Comparison of ENCODE assay signal across 16 cellular contexts in genomic region chr4:174564529-174564928, GRCh38. TPM values are rescaled to one million over a fixed set of nuclear protein-coding genes. Genes with fewer than 3 reads are reported as not detected.
DNase-seq lines count a peak whose midpoint lies in the region; ATAC-seq, FAIRE-seq and TF ChIP-seq lines count a peak whose summit lies in the region.
"Had no signal": no experiment of that assay in that cellular context is flagged by ENCODE, and none has a peak within 500 bp of the region (broad histone marks: within the 10 kb centered on the region; RNA-seq: fewer than 3 reads in every experiment).

No MANE protein-coding gene starts in this region.

- peak; percentile 45 for ATAC-seq in GM18867 (IDR thresholded peaks at IDR 0.05; ENCODE audit: unreplicated experiment)
- ATAC-seq in HG03159 (IDR thresholded peaks at IDR 0.05; ENCODE audit: unreplicated experiment): peak; percentile 68
- no peak for ATAC-seq in HG03378 (IDR thresholded peaks at IDR 0.05; ENCODE audit: unreplicated experiment)
- no peak for ATAC-seq in activated CD8-positive, alpha-beta memory T cell treated with anti-CD3 and anti-CD28 coated beads, Interleukin-2, amount 10 ng/mL, durations not matched to agents 7 days and 5 days
- no peak for ATAC-seq in HG03469 (IDR thresholded peaks at IDR 0.05; ENCODE audit: unreplicated experiment)
- ATAC-seq: K562 had no signal

- no peak for TF ChIP-seq POLR2A in GM12891 (IDR thresholded peaks at IDR 0.05; ENCODE audit: low read depth, low read length)

- TF ChIP-seq CTCF in OCI-LY7 (conservative IDR thresholded peaks at IDR 0.05; ENCODE audit: low read length): no peak

- H3K36me3 Mint-ChIP-seq in activated CD8-positive, alpha-beta memory T cell treated with anti-CD3 and anti-CD28 coated beads, Interleukin-2, amount 10 ng/mL, durations not matched to agents 7 days and 5 days: no peaks in the 10 kb centered on the region
- H3K36me3 Mint-ChIP-seq: CD4-positive, CD25-positive, alpha-beta regulatory T cell had no signal

- no peaks in the 10 kb centered on the region for H3K9me3 ChIP-seq in OCI-LY7 (ENCODE audit: low read length)
- H3K9me3 ChIP-seq: BLaER1 treated with 17β-estradiol and CSF1 and Interleukin-3, amounts not matched to agents 10 nM and 100 nM had no signal

- H3K4me3 ChIP-seq in OCI-LY7 (ENCODE audit: low read depth, low read length, poor library complexity, severe bottlenecking): no peak overlapping the region
- H3K4me3 ChIP-seq: BLaER1 treated with 17β-estradiol and CSF1 and Interleukin-3, amounts not matched to agents 10 nM and 100 nM; K562 had no signal

- no peaks in the 10 kb centered on the region for H3K36me3 ChIP-seq in OCI-LY7 (ENCODE audit: insufficient read depth, low read length)
- H3K36me3 ChIP-seq: BLaER1 treated with 17β-estradiol and CSF1 and Interleukin-3, amounts not matched to agents 10 nM and 100 nM had no signal

- H3K4me1 ChIP-seq in OCI-LY7 (ENCODE audit: insufficient read depth, low read length, poor library complexity, severe bottlenecking): no peaks in the 10 kb centered on the region
- H3K4me1 ChIP-seq: BLaER1 treated with 17β-estradiol and CSF1 and Interleukin-3, amounts not matched to agents 10 nM and 100 nM had no signal

- no peaks in the 10 kb centered on the region for H3K79me2 ChIP-seq in OCI-LY7 (ENCODE audit: insufficient read depth, low read depth, low read length)

- no peaks in the 10 kb centered on the region for H3K4me1 Mint-ChIP-seq in activated CD8-positive, alpha-beta memory T cell treated with anti-CD3 and anti-CD28 coated beads, Interleukin-2, amount 10 ng/mL, durations not matched to agents 7 days and 5 days

- no peak overlapping the region for H3K27ac Mint-ChIP-seq in activated CD8-positive, alpha-beta memory T cell treated with anti-CD3 and anti-CD28 coated beads, Interleukin-2, amount 10 ng/mL, durations not matched to agents 7 days and 5 days
- H3K27ac Mint-ChIP-seq: CD4-positive, CD25-positive, alpha-beta regulatory T cell had no signal

- no TSS peak for BruUV-seq in OCI-LY7 (replicated peaks; lab: Mats Ljungman, UMichigan)

- no peak overlapping the region for H3K27ac ChIP-seq in OCI-LY7 (ENCODE audit: low read depth, low read length, poor library complexity, severe bottlenecking)
- H3K27ac ChIP-seq: BLaER1 treated with 17β-estradiol and CSF1 and Interleukin-3, amounts not matched to agents 10 nM and 100 nM had no signal

- no peaks in the 10 kb centered on the region for H3K9me3 Mint-ChIP-seq in activated CD8-positive, alpha-beta memory T cell treated with anti-CD3 and anti-CD28 coated beads, Interleukin-2, amount 10 ng/mL, durations not matched to agents 7 days and 5 days (ENCODE audit: low read depth)

- H3K4me2 ChIP-seq in OCI-LY7 (ENCODE audit: low read length): no peak overlapping the region
- H3K4me2 ChIP-seq: BLaER1 treated with 17β-estradiol and CSF1 and Interleukin-3, amounts not matched to agents 10 nM and 100 nM had no signal

- intact Hi-C loops in OCI-LY7 (cut with micrococcal nuclease; ENCODE audit: unreplicated experiment): no loop called here

- CTCF ChIA-PET in OCI-LY7 (lab: Charles Lee; ENCODE audit: unreplicated experiment): no interaction called here
- CTCF ChIA-PET in activated CD8-positive, alpha-beta memory T cell treated with anti-CD3 and anti-CD28 coated beads, Interleukin-2, amount 10 ng/mL, durations not matched to agents 7 days and 5 days (lab: Charles Lee): no interaction called here

- no peak overlapping the region for H2AFZ ChIP-seq in OCI-LY7 (ENCODE audit: low read length)

- DNase-seq in GM12891 (ENCODE audit: insufficient read length, low spot score) (no peak), OCI-LY7 (ENCODE audit: low spot score) (peak; percentile 21)
- DNase-seq in activated CD8-positive, alpha-beta memory T cell treated with anti-CD3 and anti-CD28 coated beads, Interleukin-2, amount 10 ng/mL, durations not matched to agents 7 days and 5 days: no peak
- DNase-seq: ACHN; CD4-positive, CD25-positive, alpha-beta regulatory T cell; DMS 273 treated with DMSO at 0.1 percent for 48 hours; GOT3; H9; Karpas-422 had no signal

- POLR2A ChIA-PET in OCI-LY7 (lab: Charles Lee): no interaction called here

- no peak overlapping the region for H3K4me3 Mint-ChIP-seq in activated CD8-positive, alpha-beta memory T cell treated with anti-CD3 and anti-CD28 coated beads, Interleukin-2, amount 10 ng/mL, durations not matched to agents 7 days and 5 days
- H3K4me3 Mint-ChIP-seq: CD4-positive, CD25-positive, alpha-beta regulatory T cell; H9 had no signal

- H4K20me1 ChIP-seq in OCI-LY7 (ENCODE audit: insufficient read depth, low read length): no peaks in the 10 kb centered on the region
- H4K20me1 ChIP-seq: BLaER1 treated with 17β-estradiol and CSF1 and Interleukin-3, amounts not matched to agents 10 nM and 100 nM had no signal

- no peaks in the 10 kb centered on the region for H3K27me3 Mint-ChIP-seq in activated CD8-positive, alpha-beta memory T cell treated with anti-CD3 and anti-CD28 coated beads, Interleukin-2, amount 10 ng/mL, durations not matched to agents 7 days and 5 days
- H3K27me3 Mint-ChIP-seq: CD4-positive, CD25-positive, alpha-beta regulatory T cell had no signal

- H3K9me2 ChIP-seq in OCI-LY7 (ENCODE audit: insufficient read depth, low read length): no peaks in the 10 kb centered on the region; the same call in 1 of the 2 replicates

- FAIRE-seq in GM12891 (lab: Jason Lieb, UNC): no peak
- FAIRE-seq: K562 had no signal

TF ChIP-seq in GM12891, 5 proteins besides CTCF, POLR2A, EP300 and RAD21:
- TF ChIP-seq SPI1 (IDR thresholded peaks at IDR 0.05; ENCODE audit: low read depth, low read length): peak; percentile 77
- TF ChIP-seq POU2F2 (IDR thresholded peaks at IDR 0.05; ENCODE audit: low read depth, low read length): no peak
- no peak for TF ChIP-seq POLR2AphosphoS5 (IDR thresholded peaks at IDR 0.05; ENCODE audit: low read depth, low read length)
- TF ChIP-seq PAX5 (IDR thresholded peaks at IDR 0.05; ENCODE audit: insufficient read depth, low read length, severe bottlenecking): no peak
- no peak for TF ChIP-seq TAF1 (IDR thresholded peaks at IDR 0.05; ENCODE audit: low read depth, low read length)
TF ChIP-seq in GM12891: peak in this region for 1.

RNA-seq across cellular contexts. Expression of gene HPGD, which starts 42.2 kb away (rescaled TPM):
- not detected for polyA plus RNA-seq in GM12891 (2012; ENCODE audit: low read depth, missing spikeins)
- total RNA-seq in OCI-LY7 (2014; rRNA removed; shearing (Covaris generic)): 0.28 and 0.76 TPM in 2 replicates
- not detected in 2 replicates for total RNA-seq in OCI-LY7 (2022)
- 10 to 100 TPM; 15.0 to 30.2 TPM for total RNA-seq in activated CD8-positive, alpha-beta memory T cell treated with anti-CD3 and anti-CD28 coated beads, Interleukin-2, amount 10 ng/mL, durations not matched to agents 7 days and 5 days
- total RNA-seq: Daoy had no signal

Comparison
In these comparisons a context has a peak if more than half of its experiments do, and no peak if none do; other contexts are left out.
1. ATAC-seq: peak in GM18867 (single experiment) and HG03159 (single experiment); none in HG03378 (single experiment), activated CD8-positive, alpha-beta memory T cell treated with anti-CD3 and anti-CD28 coated beads, Interleukin-2, amount 10 ng/mL, durations not matched to agents 7 days and 5 days (single experiment) and HG03469 (single experiment).
2. RNA of gene HPGD, which starts 42.2 kb away (total RNA-seq): 15.0 to 30.2 TPM in activated CD8-positive, alpha-beta memory T cell treated with anti-CD3 and anti-CD28 coated beads, Interleukin-2, amount 10 ng/mL, durations not matched to agents 7 days and 5 days; 0.28 to 0.76 TPM in OCI-LY7; every median in the first group is over 4 times any median in the second.